22 cellular contexts compared by ENCODE assay signal in genomic region chr13:75934889-75935288, GRCh38.
DNase-seq lines count a peak whose midpoint lies in the region; ATAC-seq and TF ChIP-seq lines count a peak whose summit lies in the region.
"Had no signal": no experiment of that assay in that cellular context is flagged by ENCODE, and none has a peak within 500 bp of the region (broad histone marks: within the 10 kb centered on the region; RNA-seq: fewer than 3 reads in every experiment).

No MANE protein-coding gene starts in this region.

- DNase-seq in EL (peak; percentile 24), M059J (ENCODE audit: low read depth) (peak; percentile 55), choroid plexus epithelial cell (ENCODE audit: low read depth) (peak; percentile 38), non-pigmented ciliary epithelial cell (ENCODE audit: low read depth) (peak; percentile 42)
- no peak for DNase-seq in stimulated activated CD4-positive, alpha-beta T cell treated with anti-CD3 and anti-CD28 coated beads, Interleukin-4, amount 100 ng/mL, for 1 hour
- DNase-seq: activated CD4-positive, alpha-beta T cell treated with anti-CD3 and anti-CD28 coated beads, Interleukin-2, amount 50 U/mL, for 4 hours; activated naive CD4-positive, alpha-beta T cell treated with anti-CD3 and anti-CD28 coated beads for 36 hours; AML-193; body of pancreas; Caco-2; dermis blood vessel endothelial cell; left ventricle myocardium superior; NCI-H1694; NCI-H524 treated with DMSO at 0.1 percent for 48 hours; occipital lobe; right cardiac atrium; stimulated activated CD4-positive, alpha-beta T cell treated with anti-CD3 and anti-CD28 coated beads, Interleukin-1b, Interleukin-23, amount 100 ng/mL, for 48 hours; stomach had no signal

- H3K4me1 Mint-ChIP-seq in activated T-helper 17 cell treated with anti-CD3 and anti-CD28 coated beads, Interleukin-2, amount 50 U/mL, for 72 hours, result no peaks in the 10 kb centered on the region

- H3K9me3 Mint-ChIP-seq in activated T-helper 17 cell treated with anti-CD3 and anti-CD28 coated beads, Interleukin-2, amount 50 U/mL, for 72 hours, result no peaks in the 10 kb centered on the region
- H3K9me3 Mint-ChIP-seq: activated naive CD4-positive, alpha-beta T cell treated with anti-CD3 and anti-CD28 coated beads for 36 hours had no signal

- no peak overlapping the region for H3K27ac Mint-ChIP-seq in activated T-helper 17 cell treated with anti-CD3 and anti-CD28 coated beads, Interleukin-2, amount 50 U/mL, for 72 hours
- H3K27ac Mint-ChIP-seq: activated naive CD4-positive, alpha-beta T cell treated with anti-CD3 and anti-CD28 coated beads for 36 hours had no signal

- TF ChIP-seq CTCF in choroid plexus epithelial cell (conservative IDR thresholded peaks at IDR 0.05; ENCODE audit: low read depth, low read length), result no peak

- H3K27me3 Mint-ChIP-seq in activated T-helper 17 cell treated with anti-CD3 and anti-CD28 coated beads, Interleukin-2, amount 50 U/mL, for 72 hours, result peaks cover 8% of the 10 kb centered on the region

- H3K36me3 Mint-ChIP-seq in activated T-helper 17 cell treated with anti-CD3 and anti-CD28 coated beads, Interleukin-2, amount 50 U/mL, for 72 hours (ENCODE audit: low read depth), result no peaks in the 10 kb centered on the region

- no peak overlapping the region for H3K4me3 ChIP-seq in choroid plexus epithelial cell (ENCODE audit: low read depth, low read length)
- H3K4me3 ChIP-seq: body of pancreas, stomach had no signal

- ATAC-seq in GM19463 (IDR thresholded peaks at IDR 0.05; ENCODE audit: unreplicated experiment) (no peak), HG02610 (IDR thresholded peaks at IDR 0.05; ENCODE audit: unreplicated experiment) (no peak)
- ATAC-seq in activated T-helper 17 cell treated with anti-CD3 and anti-CD28 coated beads, Interleukin-2, amount 50 U/mL, for 72 hours (replicated peaks), result no peak
- ATAC-seq: body of pancreas, left ventricle myocardium superior, right cardiac atrium, Right ventricle myocardium inferior had no signal

- no peak overlapping the region for H3K4me3 Mint-ChIP-seq in activated T-helper 17 cell treated with anti-CD3 and anti-CD28 coated beads, Interleukin-2, amount 50 U/mL, for 72 hours
- H3K4me3 Mint-ChIP-seq: activated naive CD4-positive, alpha-beta T cell treated with anti-CD3 and anti-CD28 coated beads for 36 hours had no signal
